In genomic region chr15:52221730-52222129, GRCh38 we compare ENCODE assay signal across 11 cellular contexts. TPM values are rescaled to one million over a fixed set of nuclear protein-coding genes. Genes with fewer than 3 reads are reported as not detected.
DNase-seq lines count a peak whose midpoint lies in the region; ATAC-seq lines count a peak whose summit lies in the region.
"Had no signal": no experiment of that assay in that cellular context is flagged by ENCODE, and none has a peak within 500 bp of the region (broad histone marks: within the 10 kb centered on the region; RNA-seq: fewer than 3 reads in every experiment).

No MANE protein-coding gene starts in this region.

- H3K27me3 Mint-ChIP-seq in effector memory CD8-positive, alpha-beta T cell, result no peaks in the 10 kb centered on the region

- peak overlapping the region; percentile 74 to 90 for H3K4me3 Mint-ChIP-seq in effector memory CD8-positive, alpha-beta T cell

- H3K27ac Mint-ChIP-seq in effector memory CD8-positive, alpha-beta T cell, result peak overlapping the region; percentile 89 to 96

- H3K4me1 Mint-ChIP-seq in effector memory CD8-positive, alpha-beta T cell (ENCODE audit: low read depth in 2 of 2), result peaks cover 14 to 25% of the 10 kb centered on the region in 2 donors

- intact Hi-C loops in Right ventricle myocardium superior (cut with DNase I), result no loop called here

- ATAC-seq in GM18498 (IDR thresholded peaks at IDR 0.05; ENCODE audit: unreplicated experiment), result peak; percentile 67
- peak; percentile 63 for ATAC-seq in GM21367 (IDR thresholded peaks at IDR 0.05; ENCODE audit: unreplicated experiment)
- peak; percentile 48 for ATAC-seq in HG03571 (IDR thresholded peaks at IDR 0.05; ENCODE audit: unreplicated experiment)
- ATAC-seq in effector memory CD8-positive, alpha-beta T cell (replicated peaks), result peak; percentile 68
- ATAC-seq in Right ventricle myocardium superior (ENCODE audit: poor library complexity), result no peak
- no peak for ATAC-seq in HG02884 (IDR thresholded peaks at IDR 0.05; ENCODE audit: unreplicated experiment)
- ATAC-seq: lower lobe of right lung had no signal

- no peak for DNase-seq in effector memory CD8-positive, alpha-beta T cell
- DNase-seq in Right ventricle myocardium superior (no peak), HuH-7 (ENCODE audit: low spot score) (no peak), SW 1271 (lab: John Stamatoyannopoulos, UW) (no peak)
- DNase-seq: foreskin fibroblast, lower lobe of right lung, NCI-H2171 treated with DMSO at 0.1 percent for 48 hours had no signal

- no peaks in the 10 kb centered on the region for H3K9me3 Mint-ChIP-seq in effector memory CD8-positive, alpha-beta T cell

- H3K36me3 Mint-ChIP-seq in effector memory CD8-positive, alpha-beta T cell (ENCODE audit: insufficient read depth), result no peaks in the 10 kb centered on the region

RNA-seq across cellular contexts. Expression of gene GNB5, which starts 30.5 kb away (rescaled TPM):
- 7.8 TPM for total RNA-seq in Right ventricle myocardium superior

Comparison
In these comparisons a context has a peak if more than half of its experiments do, and no peak if none do; other contexts are left out.
1. ATAC-seq: peak in GM18498 (single experiment), GM21367 (single experiment), HG03571 (single experiment) and effector memory CD8-positive, alpha-beta T cell (single experiment); none in Right ventricle myocardium superior (single experiment) and HG02884 (single experiment).